ENCODE assay signal across 25 cellular contexts in the genomic region with DNA sequence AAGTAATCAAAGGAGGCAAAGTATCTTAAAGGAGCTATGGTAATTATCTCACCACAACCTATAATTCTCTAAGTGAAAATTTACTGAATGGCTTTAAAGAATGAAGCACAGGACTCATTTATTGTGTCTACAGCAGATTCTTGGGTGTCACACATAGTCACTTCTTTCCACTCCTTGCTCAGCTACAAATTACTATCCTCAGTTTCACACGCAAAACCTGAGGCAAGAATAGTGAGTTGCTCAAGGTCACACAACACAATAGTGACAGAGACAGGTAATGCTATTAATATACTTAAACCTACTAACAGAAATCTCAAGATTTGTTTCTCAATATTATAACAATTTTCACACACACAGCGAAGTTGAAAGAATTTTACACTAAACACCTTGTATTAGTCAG.
"Had no signal": no experiment of that assay in that cellular context is flagged by ENCODE, and none has a peak within 500 bp of the region (broad histone marks: within the 10 kb centered on the region; RNA-seq: fewer than 3 reads in every experiment).

No MANE protein-coding gene starts in this region.

- DNase-seq: IMR-90, Karpas-422, KG1, MG63, NCI-H1092 treated with DMSO at 0.1 percent for 48 hours, NCI-H1436, NCI-H1694, NCI-H187 treated with DMSO at 0.1 percent for 48 hours, NCI-H2029 treated with DMSO at 0.1 percent for 48 hours, NCI-H2171 treated with DMSO at 0.1 percent for 48 hours, NCI-H226, NCI-H446, NCI-H510A, NCI-H524 treated with DMSO at 0.1 percent for 48 hours, NCI-H774, OCI-M1, PC-9, Peyer's patch, SHP77 treated with DMSO at 0.1 percent for 48 hours, SJCRH30, T-helper 1 cell, T-helper 17 cell had no signal

- ATAC-seq: HepG2, Right ventricle myocardium inferior, SK-N-SH treated with all-trans-retinoic acid at 6 μM for 48 hours, T-helper 17 cell had no signal
